Comparison of ENCODE assay signal across 23 cellular contexts in genomic region chr12:96305665-96306064, GRCh38.
"Had no signal": no experiment of that assay in that cellular context is flagged by ENCODE, and none has a peak within 500 bp of the region (broad histone marks: within the 10 kb centered on the region; RNA-seq: fewer than 3 reads in every experiment).

No MANE protein-coding gene starts in this region.

- H3K27me3 ChIP-seq: breast epithelium, esophagus squamous epithelium, neutrophil, right lobe of liver, uterus had no signal

- H3K4me1 ChIP-seq: breast epithelium, right lobe of liver, uterus had no signal

- H3K27ac Mint-ChIP-seq: activated CD4-positive, alpha-beta T cell treated with anti-CD3 and anti-CD28 coated beads, Interleukin-2, amount 10 ng/mL, durations not matched to agents 7 days and 5 days; dendritic cell treated with granulocyte-macrophage colony-stimulating factor and Interleukin-4, amounts not matched to agents 40 ng/mL and 50 ng/mL, for 4 days; nephron progenitor cell; progenitor cell of endocrine pancreas; type B pancreatic cell had no signal

- ATAC-seq: right lobe of liver; stimulated activated naive CD8-positive, alpha-beta T cell treated with anti-CD3 and anti-CD28 coated beads, Interleukin-15, Interleukin-2, amounts not matched to agents 100 U/mL and 50 U/mL, for 24 hours had no signal

- H3K4me3 Mint-ChIP-seq: activated CD4-positive, alpha-beta T cell treated with anti-CD3 and anti-CD28 coated beads, Interleukin-2, amount 10 ng/mL, durations not matched to agents 7 days and 5 days; dendritic cell treated with granulocyte-macrophage colony-stimulating factor and Interleukin-4, amounts not matched to agents 40 ng/mL and 50 ng/mL, for 4 days; nephron progenitor cell; type B pancreatic cell had no signal

- H3K27ac ChIP-seq: breast epithelium, epithelial cell of prostate, esophagus squamous epithelium, left ventricle myocardium inferior, neutrophil, right lobe of liver, uterus had no signal

- H3K36me3 ChIP-seq: breast epithelium, left ventricle myocardium inferior, uterus had no signal

- H3K27me3 Mint-ChIP-seq: activated CD4-positive, alpha-beta T cell treated with anti-CD3 and anti-CD28 coated beads, Interleukin-2, amount 10 ng/mL, durations not matched to agents 7 days and 5 days; dendritic cell treated with granulocyte-macrophage colony-stimulating factor and Interleukin-4, amounts not matched to agents 40 ng/mL and 50 ng/mL, for 4 days; progenitor cell of endocrine pancreas; type B pancreatic cell had no signal

- H3K9me3 ChIP-seq: breast epithelium, esophagus squamous epithelium, left ventricle myocardium inferior, neutrophil, right lobe of liver, uterus had no signal

- H3K4me1 Mint-ChIP-seq: nephron progenitor cell had no signal

- DNase-seq: activated CD4-positive, alpha-beta T cell treated with anti-CD3 and anti-CD28 coated beads for 1 hour; activated CD4-positive, alpha-beta T cell treated with anti-CD3 and anti-CD28 coated beads, Interleukin-2, amount 10 ng/mL, durations not matched to agents 7 days and 5 days; activated gamma-delta T cell treated with Interleukin-2 at 50 U/mL for 16 hours; activated naive CD4-positive, alpha-beta T cell treated with anti-CD3 and anti-CD28 coated beads, Interleukin-2, amount 50 U/mL, for 16 hours; central memory CD4-positive, alpha-beta T cell; esophagus squamous epithelium; islet precursor cell; left ventricle myocardium inferior; mesendoderm; nephron progenitor cell; right lobe of liver; stimulated activated CD4-positive, alpha-beta T cell treated with anti-CD3 and anti-CD28 coated beads, Interleukin-12 subunit alpha, Interleukin-12 subunit beta, amount 100 ng/mL, for 4 hours; stimulated activated CD4-positive, alpha-beta T cell treated with anti-CD3 and anti-CD28 coated beads, Interleukin-4, amount 100 ng/mL, for 1 hour; stimulated activated naive CD8-positive, alpha-beta T cell treated with anti-CD3 and anti-CD28 coated beads, Interleukin-15, Interleukin-2, amounts not matched to agents 100 U/mL and 50 U/mL, for 24 hours; T-helper 2 cell; uterus had no signal

- H3K9me3 Mint-ChIP-seq: activated CD4-positive, alpha-beta T cell treated with anti-CD3 and anti-CD28 coated beads, Interleukin-2, amount 10 ng/mL, durations not matched to agents 7 days and 5 days; dendritic cell treated with granulocyte-macrophage colony-stimulating factor and Interleukin-4, amounts not matched to agents 40 ng/mL and 50 ng/mL, for 4 days; nephron progenitor cell; type B pancreatic cell had no signal

- H3K4me3 ChIP-seq: breast epithelium, esophagus squamous epithelium, left ventricle myocardium inferior, lung, right lobe of liver, uterus had no signal
